Comparison of ENCODE assay signal across 1 cellular context in the genomic region with DNA sequence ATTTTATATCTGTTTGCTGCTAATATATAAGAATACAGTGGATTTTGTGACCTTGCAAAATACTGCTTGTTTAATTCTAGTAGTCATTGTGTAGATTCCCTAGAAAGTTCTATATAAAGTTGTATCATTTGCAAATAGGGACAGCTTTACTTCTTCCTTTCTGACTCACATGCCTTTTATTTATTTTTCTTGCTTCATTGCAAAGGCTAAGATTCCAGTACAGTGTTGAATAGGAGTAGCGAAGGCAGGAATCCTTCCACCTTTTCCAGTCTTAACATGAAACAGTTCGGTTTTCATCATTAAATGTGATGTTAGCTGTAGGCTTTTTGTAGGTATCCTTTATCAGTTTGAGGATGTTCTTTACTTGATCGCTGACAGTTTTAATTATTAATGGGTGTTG.
TF ChIP-seq lines count a peak whose summit lies in the region.

No MANE protein-coding gene starts in this region.

TF ChIP-seq in HepG2, 621 proteins besides CTCF, POLR2A, EP300 and RAD21:
- TF ChIP-seq, protein P1, sequence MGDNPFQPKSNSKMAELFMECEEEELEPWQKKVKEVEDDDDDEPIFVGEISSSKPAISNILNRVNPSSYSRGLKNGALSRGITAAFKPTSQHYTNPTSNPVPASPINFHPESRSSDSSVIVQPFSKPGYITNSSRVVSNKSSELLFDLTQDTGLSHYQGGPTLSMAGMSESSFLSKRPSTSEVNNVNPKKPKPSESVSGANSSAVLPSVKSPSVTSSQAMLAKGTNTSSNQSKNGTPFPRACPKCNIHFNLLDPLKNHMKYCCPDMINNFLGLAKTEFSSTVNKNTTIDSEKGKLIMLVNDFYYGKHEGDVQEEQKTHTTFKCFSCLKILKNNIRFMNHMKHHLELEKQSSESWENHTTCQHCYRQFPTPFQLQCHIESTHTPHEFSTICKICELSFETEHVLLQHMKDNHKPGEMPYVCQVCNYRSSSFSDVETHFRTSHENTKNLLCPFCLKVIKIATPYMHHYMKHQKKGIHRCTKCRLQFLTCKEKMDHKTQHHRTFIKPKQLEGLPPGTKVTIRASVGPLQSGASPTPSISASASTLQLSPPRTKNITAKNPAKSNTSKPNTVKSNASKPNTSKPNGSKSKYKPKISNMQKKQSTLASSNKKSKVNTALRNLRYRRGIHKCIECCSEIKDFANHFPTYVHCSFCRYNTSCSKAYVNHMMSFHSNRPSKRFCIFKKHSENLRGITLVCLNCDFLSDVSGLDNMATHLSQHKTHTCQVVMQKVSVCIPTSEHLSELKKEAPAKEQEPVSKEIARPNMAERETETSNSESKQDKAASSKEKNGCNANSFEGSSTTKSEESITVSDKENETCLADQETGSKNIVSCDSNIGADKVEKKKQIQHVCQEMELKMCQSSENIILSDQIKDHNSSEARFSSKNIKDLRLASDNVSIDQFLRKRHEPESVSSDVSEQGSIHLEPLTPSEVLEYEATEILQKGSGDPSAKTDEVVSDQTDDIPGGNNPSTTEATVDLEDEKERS (CRISPR knock-in tag; IDR thresholded peaks at IDR 0.05): 0 out of 2 replicates have a peak, but pooled peaks have one; percentile 27
- no peak for TF ChIP-seq EHMT2 (IDR thresholded peaks at IDR 0.05; ENCODE audit: borderline replicate concordance, low read depth, low read length)
- TF ChIP-seq, protein P2, sequence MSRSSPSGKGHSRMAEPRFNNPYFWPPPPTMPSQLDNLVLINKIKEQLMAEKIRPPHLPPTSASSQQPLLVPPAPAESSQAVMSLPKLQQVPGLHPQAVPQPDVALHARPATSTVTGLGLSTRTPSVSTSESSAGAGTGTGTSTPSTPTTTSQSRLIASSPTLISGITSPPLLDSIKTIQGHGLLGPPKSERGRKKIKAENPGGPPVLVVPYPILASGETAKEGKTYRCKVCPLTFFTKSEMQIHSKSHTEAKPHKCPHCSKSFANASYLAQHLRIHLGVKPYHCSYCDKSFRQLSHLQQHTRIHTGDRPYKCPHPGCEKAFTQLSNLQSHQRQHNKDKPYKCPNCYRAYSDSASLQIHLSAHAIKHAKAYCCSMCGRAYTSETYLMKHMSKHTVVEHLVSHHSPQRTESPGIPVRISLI (CRISPR knock-in tag; IDR thresholded peaks at IDR 0.05; ENCODE audit: borderline replicate concordance): no peak
